ENCODE assay signal across 17 cellular contexts in genomic region chr1:95532335-95532734, GRCh38.
DNase-seq lines count a peak whose midpoint lies in the region; ATAC-seq and TF ChIP-seq lines count a peak whose summit lies in the region.
"Had no signal": no experiment of that assay in that cellular context is flagged by ENCODE, and none has a peak within 500 bp of the region (broad histone marks: within the 10 kb centered on the region; RNA-seq: fewer than 3 reads in every experiment).

No MANE protein-coding gene starts in this region.

- DNase-seq in GM23338 (ENCODE audit: low spot score) (peak; percentile 53), SK-MEL-5 (ENCODE audit: low read depth, low spot score) (peak; percentile 32), hepatocyte (ENCODE audit: low spot score) (peak; percentile 10), D341Med (ENCODE audit: low spot score) (no peak)
- DNase-seq in stimulated activated CD4-positive, alpha-beta T cell treated with anti-CD3 and anti-CD28 coated beads, Interleukin-4, amount 100 ng/mL, for 4 hours = no peak
- DNase-seq in activated T-cell treated with anti-CD3 and anti-CD28 coated beads, Interleukin-2, amount 50 U/mL, for 1 hour = no peak
- DNase-seq in stimulated activated CD8-positive, alpha-beta memory T cell treated with anti-CD3 and anti-CD28 coated beads, Interleukin-4, amount 100 ng/mL, for 48 hours = no peak
- DNase-seq: DMS79 treated with DMSO at 0.1 percent for 48 hours, HCEC 1CT, NCI-H1436 treated with DMSO at 0.1 percent for 48 hours, NCI-H2081, NCI-H345, NCI-H748 treated with DMSO at 0.1 percent for 48 hours, SHP77 had no signal

- no peak overlapping the region for H3K4me3 Mint-ChIP-seq in GM23338
- H3K4me3 Mint-ChIP-seq: T-helper 1 cell treated with Interleukin-12 subunit alpha and Interleukin-12 subunit beta and Interleukin-4 antibody, amounts not matched to agents 30 μg/mL and 1 μg/mL, for 36 hours had no signal

- H3K27me3 ChIP-seq in GM23338 (ENCODE audit: insufficient read depth) (no peaks in the 10 kb centered on the region), hepatocyte (no peaks in the 10 kb centered on the region)
- H3K27me3 ChIP-seq: BLaER1 had no signal

- peaks cover under 1% of the 10 kb centered on the region; the same call in 1 of the 3 replicates for H3K36me3 Mint-ChIP-seq in GM23338 (ENCODE audit: low read depth)

- peaks cover 2% of the 10 kb centered on the region; the same call in 1 of the 2 replicates for H3K9me2 ChIP-seq in GM23338 (ENCODE audit: insufficient read depth)
- H3K9me2 ChIP-seq in hepatocyte (replicated peaks; ENCODE audit: insufficient read depth) = no peaks in the 10 kb centered on the region

- in situ Hi-C loops in SK-MEL-5 (cut with HindIII; ENCODE audit: low pct_unique_long_range_greater_than_20kb, low sequenced_read_pairs) = no loop called here

- no peaks in the 10 kb centered on the region for H3K79me2 ChIP-seq in GM23338 (replicated peaks; ENCODE audit: insufficient read depth)
- H3K79me2 ChIP-seq in hepatocyte = no peaks in the 10 kb centered on the region

- no peak overlapping the region for H3K4me2 ChIP-seq in GM23338
- H3K4me2 ChIP-seq in hepatocyte = no peak overlapping the region
- H3K4me2 ChIP-seq: BLaER1 had no signal

- H3K27ac ChIP-seq in 22Rv1 (no peak overlapping the region), GM23338 (ENCODE audit: low read depth) (no peak overlapping the region), hepatocyte (no peak overlapping the region)
- H3K27ac ChIP-seq: BLaER1 had no signal

- no peaks in the 10 kb centered on the region for H3K4me1 ChIP-seq in GM23338 (ENCODE audit: insufficient read depth)
- no peaks in the 10 kb centered on the region for H3K4me1 ChIP-seq in hepatocyte (ENCODE audit: insufficient read depth)
- H3K4me1 ChIP-seq: BLaER1 had no signal

- no peaks in the 10 kb centered on the region for H3F3A ChIP-seq in GM23338 (replicated peaks; ENCODE audit: low read depth)

- no peak overlapping the region for H3K4me3 ChIP-seq in GM23338
- H3K4me3 ChIP-seq in hepatocyte = no peak overlapping the region
- H3K4me3 ChIP-seq: BLaER1 had no signal

- ATAC-seq in GM23338 = peak; percentile 61

- H3K27ac Mint-ChIP-seq in GM23338 = no peak overlapping the region
- H3K27ac Mint-ChIP-seq: T-helper 1 cell treated with Interleukin-12 subunit alpha and Interleukin-12 subunit beta and Interleukin-4 antibody, amounts not matched to agents 30 μg/mL and 1 μg/mL, for 36 hours had no signal

- no peaks in the 10 kb centered on the region; the same call in 2 of the 3 replicates for H3K9me3 Mint-ChIP-seq in GM23338

- WGBS in hepatocyte (ENCODE audit: low lambda C conversion rate, missing lambda C conversion rate) = 55% methylated on average over 1 of the region's 1 CpG

- no peaks in the 10 kb centered on the region for H3K4me1 Mint-ChIP-seq in GM23338

- no peak overlapping the region for H2AFZ ChIP-seq in GM23338
- no peak overlapping the region for H2AFZ ChIP-seq in hepatocyte

- TF ChIP-seq CTCF in 22Rv1 (IDR thresholded peaks at IDR 0.05) = peak; percentile 16; the same call in 1 of the 2 replicates
- TF ChIP-seq CTCF in GM23338 (conservative IDR thresholded peaks at IDR 0.05; ENCODE audit: low read depth in 2 of 2) = peak; percentile 32 to 76
- TF ChIP-seq CTCF in hepatocyte (IDR thresholded peaks at IDR 0.05; ENCODE audit: poor library complexity) = no peak

- no peaks in the 10 kb centered on the region for H3K9me3 ChIP-seq in hepatocyte (ENCODE audit: low read depth)
- H3K9me3 ChIP-seq: BLaER1 had no signal

- no peaks in the 10 kb centered on the region for H4K20me1 ChIP-seq in GM23338 (replicated peaks; ENCODE audit: insufficient read depth)
- no peaks in the 10 kb centered on the region for H4K20me1 ChIP-seq in hepatocyte (ENCODE audit: insufficient read depth, poor library complexity, severe bottlenecking)
- H4K20me1 ChIP-seq: BLaER1 had no signal

- no peaks in the 10 kb centered on the region for H3K27me3 Mint-ChIP-seq in GM23338 (ENCODE audit: insufficient read depth, low read depth, poor library complexity)

- H3K36me3 ChIP-seq in GM23338 (ENCODE audit: insufficient read depth) = no peaks in the 10 kb centered on the region
- no peaks in the 10 kb centered on the region for H3K36me3 ChIP-seq in hepatocyte (replicated peaks; ENCODE audit: insufficient read depth, low read depth)
- H3K36me3 ChIP-seq: BLaER1 had no signal

TF ChIP-seq in GM23338, 12 proteins besides CTCF, POLR2A, EP300 and RAD21:
- TF ChIP-seq, protein P1, sequence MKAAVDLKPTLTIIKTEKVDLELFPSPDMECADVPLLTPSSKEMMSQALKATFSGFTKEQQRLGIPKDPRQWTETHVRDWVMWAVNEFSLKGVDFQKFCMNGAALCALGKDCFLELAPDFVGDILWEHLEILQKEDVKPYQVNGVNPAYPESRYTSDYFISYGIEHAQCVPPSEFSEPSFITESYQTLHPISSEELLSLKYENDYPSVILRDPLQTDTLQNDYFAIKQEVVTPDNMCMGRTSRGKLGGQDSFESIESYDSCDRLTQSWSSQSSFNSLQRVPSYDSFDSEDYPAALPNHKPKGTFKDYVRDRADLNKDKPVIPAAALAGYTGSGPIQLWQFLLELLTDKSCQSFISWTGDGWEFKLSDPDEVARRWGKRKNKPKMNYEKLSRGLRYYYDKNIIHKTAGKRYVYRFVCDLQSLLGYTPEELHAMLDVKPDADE (IDR thresholded peaks at IDR 0.05) = no peak
- TF ChIP-seq NANOG (IDR thresholded peaks at IDR 0.05; ENCODE audit: borderline replicate concordance) = no peak
- no peak for TF ChIP-seq ZNF114 (CRISPR knock-in tag; IDR thresholded peaks at IDR 0.05)
- no peak for TF ChIP-seq REST (IDR thresholded peaks at IDR 0.05; ENCODE audit: unreplicated experiment)
- no peak for TF ChIP-seq POLR2AphosphoS5 (IDR thresholded peaks at IDR 0.05; ENCODE audit: low read depth)
- no peak for TF ChIP-seq EZH2phosphoT487 (IDR thresholded peaks at IDR 0.05; ENCODE audit: unreplicated experiment)
- TF ChIP-seq EZH2 (IDR thresholded peaks at IDR 0.05; ENCODE audit: low read depth, unreplicated experiment) = no peak
TF ChIP-seq in GM23338: peak in this region for 0.

Comparison
In these comparisons a context has a peak if more than half of its experiments do, and no peak if none do; other contexts are left out.
1. DNase-seq: peak in GM23338 (single experiment), SK-MEL-5 (single experiment) and hepatocyte (single experiment); none in D341Med (single experiment), stimulated activated CD4-positive, alpha-beta T cell treated with anti-CD3 and anti-CD28 coated beads, Interleukin-4, amount 100 ng/mL, for 4 hours (0 of 2), activated T-cell treated with anti-CD3 and anti-CD28 coated beads, Interleukin-2, amount 50 U/mL, for 1 hour (single experiment) and stimulated activated CD8-positive, alpha-beta memory T cell treated with anti-CD3 and anti-CD28 coated beads, Interleukin-4, amount 100 ng/mL, for 48 hours (single experiment).